In genomic region chr22:48496987-48497650, GRCh38 we compare ENCODE assay signal across 19 cellular contexts.
DNase-seq lines count a peak whose midpoint lies in the region; ATAC-seq, FAIRE-seq and TF ChIP-seq lines count a peak whose summit lies in the region.
"Had no signal": no experiment of that assay in that cellular context is flagged by ENCODE, and none has a peak within 500 bp of the region (broad histone marks: within the 10 kb centered on the region; RNA-seq: fewer than 3 reads in every experiment).

No MANE protein-coding gene starts in this region.

- FAIRE-seq in H1 (lab: Jason Lieb, UNC): no peak
- FAIRE-seq: A549, G401.6, GM12891 had no signal

- no peak overlapping the region for H2AK5ac ChIP-seq in H1 (ENCODE audit: low read depth, low read length)

- H3K79me2 ChIP-seq in H1 (ENCODE audit: control insufficient read depth in 1 of 2, insufficient read depth in 2 of 2, low read length in 2 of 2) (peaks cover 0 to 82% of the 10 kb centered on the region in 2 experiments; a peak in 2 of 4 replicates), neural progenitor cell (ENCODE audit: low read depth) (peaks cover 11% of the 10 kb centered on the region)

- H3K4me3 Mint-ChIP-seq in neural progenitor cell: no peak overlapping the region
- H3K4me3 Mint-ChIP-seq: HFFc6 had no signal

- no peak for TF ChIP-seq RAD21 in H1 (IDR thresholded peaks at IDR 0.05 in 1 of 2, conservative IDR thresholded peaks at IDR 0.05 in 1 of 2; ENCODE audit: low read depth in 2 of 2, low read length in 2 of 2)

- H2BK15ac ChIP-seq in H1 (ENCODE audit: low read length): no peak overlapping the region

- no peak overlapping the region for H3K4ac ChIP-seq in H1 (replicated peaks; ENCODE audit: insufficient read length, low read depth, low read length)

- no peak for TF ChIP-seq EP300 in H1 (IDR thresholded peaks at IDR 0.05; ENCODE audit: borderline replicate concordance in 1 of 2, low read depth in 2 of 2, low read length in 2 of 2)
- no peak for TF ChIP-seq EP300 in stomach (IDR thresholded peaks at IDR 0.05)

- no peak overlapping the region for H2BK20ac ChIP-seq in H1 (ENCODE audit: low read length)

- H3K18ac ChIP-seq in H1 (ENCODE audit: extremely low read depth, low read length): peak overlapping the region; percentile 71; the same call in 1 of the 2 replicates

- no peak for TF ChIP-seq POLR2A in H1 (IDR thresholded peaks at IDR 0.05; ENCODE audit: control extremely low read depth in 1 of 2, low read depth in 2 of 2, low read length in 2 of 2)
- no peak for TF ChIP-seq POLR2A in stomach (IDR thresholded peaks at IDR 0.05)

- TF ChIP-seq CTCF in H1 (IDR thresholded peaks at IDR 0.05; ENCODE audit: control extremely low read depth in 1 of 3, insufficient read depth in 1 of 3, low read depth in 1 of 3, low read length in 3 of 3): no peak
- no peak for TF ChIP-seq CTCF in neural progenitor cell (IDR thresholded peaks at IDR 0.05)
- no peak for TF ChIP-seq CTCF in stomach (IDR thresholded peaks at IDR 0.05)

- no peak overlapping the region for H3K27ac ChIP-seq in right cardiac atrium (ENCODE audit: low read length)
- H3K27ac ChIP-seq in H1 (ENCODE audit: low read depth, low read length): no peak overlapping the region
- no peak overlapping the region for H3K27ac ChIP-seq in neural progenitor cell
- no peak overlapping the region for H3K27ac ChIP-seq in stomach
- H3K27ac ChIP-seq: A549, C4-2B had no signal

- no peaks in the 10 kb centered on the region for H3K36me3 ChIP-seq in H1 (ENCODE audit: control insufficient read depth in 2 of 4, insufficient read depth in 4 of 4, low read length in 3 of 4)
- no peaks in the 10 kb centered on the region for H3K36me3 ChIP-seq in neural progenitor cell
- H3K36me3 ChIP-seq in stomach: no peaks in the 10 kb centered on the region

- H3K4me1 ChIP-seq in right cardiac atrium (ENCODE audit: control insufficient read depth, insufficient read depth, low read length): no peaks in the 10 kb centered on the region
- peaks cover 0 to 32% (median 19%) of the 10 kb centered on the region in 4 experiments; a peak in 5 of 7 replicates for H3K4me1 ChIP-seq in H1 (replicated peaks in 1 of 4; ENCODE audit: control insufficient read depth in 3 of 4, insufficient read depth in 4 of 4, low read length in 3 of 4)
- peaks cover 10% of the 10 kb centered on the region for H3K4me1 ChIP-seq in neural progenitor cell
- peaks cover 0 to 12% (median 0%) of the 10 kb centered on the region in 4 donors for H3K4me1 ChIP-seq in stomach

- H2BK12ac ChIP-seq in H1 (ENCODE audit: low read depth, low read length): no peak overlapping the region

- no peaks in the 10 kb centered on the region for H3K9me3 Mint-ChIP-seq in neural progenitor cell

- peak overlapping the region; percentile 72 for H4K8ac ChIP-seq in H1 (ENCODE audit: extremely low read depth, insufficient read depth, low read length)

- H3K4me1 Mint-ChIP-seq in neural progenitor cell: peaks cover 35% of the 10 kb centered on the region

- ATAC-seq in right cardiac atrium (no peak), left cardiac atrium (no peak)

- H3F3A ChIP-seq in neural progenitor cell (ENCODE audit: low read depth): no peaks in the 10 kb centered on the region

- no peak overlapping the region for H3K27ac Mint-ChIP-seq in neural progenitor cell
- H3K27ac Mint-ChIP-seq: HFFc6 had no signal

- H4K5ac ChIP-seq in H1 (ENCODE audit: insufficient read length, low read depth, low read length): no peak overlapping the region

- H3K4me2 ChIP-seq in H1 (ENCODE audit: insufficient read depth in 1 of 2, low read depth in 2 of 2, low read length in 2 of 2): peak overlapping the region; percentile 48 to 52
- peak overlapping the region; percentile 45 for H3K4me2 ChIP-seq in neural progenitor cell
- H3K4me2 ChIP-seq: A549 had no signal

- H3K9ac ChIP-seq in H1 (replicated peaks in 1 of 4; ENCODE audit: extremely low read depth in 1 of 4, low read depth in 3 of 4, low read length in 3 of 4) (no peak overlapping the region), neural progenitor cell (no peak overlapping the region)

- H3K27me3 ChIP-seq in right cardiac atrium (ENCODE audit: control insufficient read depth, insufficient read depth): no peaks in the 10 kb centered on the region
- no peaks in the 10 kb centered on the region for H3K27me3 ChIP-seq in H1 (replicated peaks in 1 of 4; ENCODE audit: control insufficient read depth in 3 of 4, extremely low read depth in 1 of 4, insufficient read depth in 3 of 4, low read length in 3 of 4)
- peaks cover under 1% of the 10 kb centered on the region for H3K27me3 ChIP-seq in neural progenitor cell
- peaks cover 0 to 75% (median 10%) of the 10 kb centered on the region in 3 donors for H3K27me3 ChIP-seq in stomach

- peaks cover 34% of the 10 kb centered on the region for H3K79me1 ChIP-seq in H1 (ENCODE audit: low read depth, low read length)

- peaks cover 1% of the 10 kb centered on the region for H3K36me3 Mint-ChIP-seq in neural progenitor cell

- no peak overlapping the region for H4K91ac ChIP-seq in H1 (replicated peaks; ENCODE audit: insufficient read length, low read length)

- peak overlapping the region; percentile 44; the same call in 1 of the 2 replicates for H2BK5ac ChIP-seq in H1 (ENCODE audit: low read depth, low read length)

- no peak overlapping the region for H3K23ac ChIP-seq in H1 (ENCODE audit: insufficient read length)

- H3K4me3 ChIP-seq in right cardiac atrium (ENCODE audit: low read length): no peak overlapping the region
- peak overlapping the region in 3 of 4 experiments; percentile 5 to 45 (median 22); a peak in 5 of 8 replicates for H3K4me3 ChIP-seq in H1 (ENCODE audit: extremely low read depth in 1 of 4, insufficient read depth in 2 of 4, low read depth in 3 of 4, low read length in 4 of 4)
- H3K4me3 ChIP-seq in neural progenitor cell: no peak overlapping the region
- H3K4me3 ChIP-seq in stomach: no peak overlapping the region
- H3K4me3 ChIP-seq: A549 had no signal

- no peaks in the 10 kb centered on the region for H3K23me2 ChIP-seq in H1 (ENCODE audit: low read depth, low read length)

- DNase-seq in right cardiac atrium: peak in 2 of 3 donors; percentile 24 to 50
- DNase-seq in left cardiac atrium: no peak
- peak in 1 of 2 experiments; percentile 82 for DNase-seq in H1 (ENCODE audit: low read depth in 1 of 2, low spot score in 2 of 2)
- DNase-seq in neural progenitor cell (ENCODE audit: low spot score): peak; percentile 63
- DNase-seq in dermis blood vessel endothelial cell: no peak
- no peak for DNase-seq in stomach
- DNase-seq in NCI-H2107 (lab: John Stamatoyannopoulos, UW): no peak
- DNase-seq: COR-L47, HFFc6, KBM-7, NCI-H1048, NCI-H146, NCI-H2081 treated with DMSO at 0.1 percent for 48 hours, NCI-H226, NCI-H526 treated with DMSO at 0.1 percent for 48 hours had no signal

- H4K20me1 ChIP-seq in H1 (replicated peaks in 1 of 2; ENCODE audit: control insufficient read depth in 1 of 2, insufficient read depth in 2 of 2, low read length in 2 of 2) (peaks cover 27 to 29% of the 10 kb centered on the region in 2 experiments), neural progenitor cell (ENCODE audit: low read depth) (peaks cover 25% of the 10 kb centered on the region)

- H2AFZ ChIP-seq in H1 (ENCODE audit: low read length) (no peak overlapping the region), neural progenitor cell (replicated peaks) (no peak overlapping the region)

- peaks cover 4% of the 10 kb centered on the region for H3K27me3 Mint-ChIP-seq in neural progenitor cell (ENCODE audit: insufficient read depth, low read depth)

- POLR2A ChIA-PET in H1 (lab: Charles Lee; ENCODE audit: partially characterized antibody): no interaction called here

- H3K9me3 ChIP-seq in right cardiac atrium (ENCODE audit: control insufficient read depth, low read length): no peaks in the 10 kb centered on the region
- H3K9me3 ChIP-seq in H1 (ENCODE audit: insufficient read depth in 2 of 2, low read depth in 1 of 2, low read length in 1 of 2): no peaks in the 10 kb centered on the region
- no peaks in the 10 kb centered on the region for H3K9me3 ChIP-seq in neural progenitor cell (ENCODE audit: low read depth)
- no peaks in the 10 kb centered on the region for H3K9me3 ChIP-seq in stomach
- H3K9me3 ChIP-seq: A549 had no signal

- CTCF ChIA-PET in H1 (lab: Charles Lee; ENCODE audit: partially characterized antibody): interaction anchor here (1.5 kb wide), 1 partner anchor 11 kb away, joined by 3 read pairs; no protein-coding TSS in a partner anchor

- H3K56ac ChIP-seq in H1 (replicated peaks; ENCODE audit: insufficient read length, low read depth, low read length): no peak overlapping the region

- H2BK120ac ChIP-seq in H1 (replicated peaks; ENCODE audit: low read depth, low read length): no peak overlapping the region

- intact Hi-C loops in right cardiac atrium (cut with DNase I) (loop anchor here in 1 of 4 donors (10.0 kb wide), 1 partner anchor 1652 kb away; no protein-coding TSS in a partner anchor), left cardiac atrium (cut with DNase I) (no loop called here), stomach (cut with DNase I; ENCODE audit: low total_unique reads) (no loop called here)

- WGBS in right cardiac atrium: 84% methylated on average over 27 of the region's 30 CpGs
- 67% methylated on average over 9 of the region's 30 CpGs; no CpG with 5 or more reads in 1 of the 2 experiments for WGBS in H1 (ENCODE audit: extremely low coverage in 1 of 2, insufficient coverage in 1 of 2, insufficient read length in 1 of 2, insufficient replicate concordance in 2 of 2, low coverage in 1 of 2, low lambda C conversion rate in 2 of 2, missing lambda C conversion rate in 1 of 2), 2 experiments
- 70 to 80% (median 73%) methylated on average over 7 to 28 of the region's 30 CpGs for WGBS in stomach, 5 donors

- H3K14ac ChIP-seq in H1 (ENCODE audit: insufficient read length): no peak overlapping the region

TF ChIP-seq in H1, 55 proteins besides CTCF, POLR2A, EP300 and RAD21 (continues in another document):
- no peak for TF ChIP-seq SRF (IDR thresholded peaks at IDR 0.05; ENCODE audit: low read depth, low read length)
- TF ChIP-seq RXRA (IDR thresholded peaks at IDR 0.05; ENCODE audit: insufficient read depth, low read depth, low read length): no peak
- TF ChIP-seq RFX5 (IDR thresholded peaks at IDR 0.05; ENCODE audit: borderline replicate concordance, low read depth, low read length): no peak
- TF ChIP-seq KDM4A (IDR thresholded peaks at IDR 0.05; ENCODE audit: low read depth, low read length, severe bottlenecking): no peak
- no peak for TF ChIP-seq GTF2F1 (IDR thresholded peaks at IDR 0.05; ENCODE audit: borderline replicate concordance, low read depth, low read length)
- TF ChIP-seq POLR2AphosphoS5 (IDR thresholded peaks at IDR 0.05; ENCODE audit: low read depth, low read length): no peak
- no peak for TF ChIP-seq MAFK (IDR thresholded peaks at IDR 0.05; ENCODE audit: low read depth, low read length)
- TF ChIP-seq SAP30 (IDR thresholded peaks at IDR 0.05; ENCODE audit: insufficient read depth, insufficient replicate concordance, low read length): no peak
- TF ChIP-seq HDAC6 (IDR thresholded peaks at IDR 0.05; ENCODE audit: low read depth, low read length): no peak
- no peak for TF ChIP-seq ASH2L (IDR thresholded peaks at IDR 0.05; ENCODE audit: low read length)
- no peak for TF ChIP-seq CREB1 (IDR thresholded peaks at IDR 0.05)
- no peak for TF ChIP-seq CBX5 (IDR thresholded peaks at IDR 0.05; ENCODE audit: low read depth, low read length)
- no peak for TF ChIP-seq BCL11A (IDR thresholded peaks at IDR 0.05; ENCODE audit: low read depth in 2 of 2, low read length in 2 of 2)

Comparison
In these comparisons a context has a peak if more than half of its experiments do, and no peak if none do; other contexts are left out.
1. DNase-seq: peak in right cardiac atrium (2 of 3) and neural progenitor cell (single experiment); none in left cardiac atrium (single experiment), dermis blood vessel endothelial cell (single experiment), stomach (single experiment) and NCI-H2107 (single experiment).
2. H3K4me3 ChIP-seq: peak in H1 (3 of 4); none in right cardiac atrium (single experiment), neural progenitor cell (single experiment) and stomach (0 of 4).